Comparison of ENCODE assay signal across 8 cellular contexts in genomic region chr4:113958766-113959540, GRCh38. TPM values are rescaled to one million over a fixed set of nuclear protein-coding genes. Genes with fewer than 3 reads are reported as not detected.
DNase-seq lines count a peak whose midpoint lies in the region; ATAC-seq and TF ChIP-seq lines count a peak whose summit lies in the region.

No MANE protein-coding gene starts in this region.

- H3K27me3 ChIP-seq in thoracic aorta (replicated peaks; ENCODE audit: insufficient read depth) (no peaks in the 10 kb centered on the region), adrenal gland (no peaks in the 10 kb centered on the region)

- DNase-seq in NCI-H2196 (lab: John Stamatoyannopoulos, UW; ENCODE audit: unreplicated experiment) = peak; percentile 28
- no peak for DNase-seq in NCI-H2196 treated with DMSO at 0.1 percent for 48 hours (lab: John Stamatoyannopoulos, UW; ENCODE audit: unreplicated experiment)
- peak; percentile 16 for DNase-seq in OCI-M1 (lab: John Stamatoyannopoulos, UW)
- peak; percentile 90 for DNase-seq in fibroblast of the aortic adventitia (ENCODE audit: low read depth)
- DNase-seq in thoracic aorta (ENCODE audit: low spot score) = no peak
- no peak for DNase-seq in occipital lobe (lab: John Stamatoyannopoulos, UW)
- DNase-seq in adrenal gland = no peak

- H3K4me1 ChIP-seq in thoracic aorta (ENCODE audit: control insufficient read depth in 1 of 2, low read depth in 2 of 2) = peaks cover 10 to 45% of the 10 kb centered on the region in 2 donors
- peaks cover 5 to 7% of the 10 kb centered on the region in 2 donors for H3K4me1 ChIP-seq in adrenal gland (replicated peaks in 1 of 2)

- TF ChIP-seq CTCF in fibroblast of the aortic adventitia (IDR thresholded peaks at IDR 0.05; ENCODE audit: insufficient read depth, low read length) (no peak), thoracic aorta (IDR thresholded peaks at IDR 0.05) (no peak), adrenal gland (IDR thresholded peaks at IDR 0.05) (no peak)

- no peaks in the 10 kb centered on the region for H3K9me3 ChIP-seq in thoracic aorta
- H3K9me3 ChIP-seq in adrenal gland (replicated peaks in 1 of 3) = no peaks in the 10 kb centered on the region

- H3K36me3 ChIP-seq in thoracic aorta (no peaks in the 10 kb centered on the region), adrenal gland (replicated peaks in 1 of 2) (no peaks in the 10 kb centered on the region)

- H3K27ac ChIP-seq in thoracic aorta (peak overlapping the region; percentile 68 to 77), adrenal gland (no peak overlapping the region)

- no peak for TF ChIP-seq POLR2A in adrenal gland (IDR thresholded peaks at IDR 0.05)

- ATAC-seq in thoracic aorta (ENCODE audit: insufficient number of reproducible peaks, low FRiP score, low read depth) (peak; percentile 79), GM18502 (IDR thresholded peaks at IDR 0.05; ENCODE audit: poor library complexity, unreplicated experiment) (no peak)

- H3K4me3 ChIP-seq in fibroblast of the aortic adventitia (ENCODE audit: low read depth, low read length) = peak overlapping the region; percentile 15
- peak overlapping the region; percentile 65 for H3K4me3 ChIP-seq in thoracic aorta
- no peak overlapping the region for H3K4me3 ChIP-seq in adrenal gland

- WGBS in adrenal gland, 4 donors = 60 to 65% (median 62%) methylated on average over 8 of the region's 8 CpGs

- intact Hi-C loops in adrenal gland (cut with DNase I) = no loop called here

RNA-seq across cellular contexts. Expression of gene ARSJ, which starts 20.5 kb away (rescaled TPM):
- total RNA-seq in fibroblast of the aortic adventitia (ENCODE audit: low replicate concordance) (12.4 and 23.8 TPM in 2 replicates), thoracic aorta (10 to 100 TPM; 15.0 to 25.0 TPM), occipital lobe (0.31 TPM), adrenal gland (1 to 10 TPM in 7 of 8 donors, under 1 TPM in 1; 0.60 to 6.1 (median 3.9) TPM)
- 1 to 10 TPM in 1 of 3 donors, under 1 TPM in 2; 0.48 to 2.5 (median 0.81) TPM for polyA plus RNA-seq in adrenal gland

Comparison
In these comparisons a context has a peak if more than half of its experiments do, and no peak if none do; other contexts are left out.
1. DNase-seq: peak in NCI-H2196 (single experiment), OCI-M1 (single experiment) and fibroblast of the aortic adventitia (single experiment); none in NCI-H2196 treated with DMSO at 0.1 percent for 48 hours (single experiment), thoracic aorta (single experiment), occipital lobe (single experiment) and adrenal gland (0 of 7).
2. H3K4me3 ChIP-seq: peak in fibroblast of the aortic adventitia (single experiment) and thoracic aorta (single experiment); none in adrenal gland (0 of 4).
3. H3K27ac ChIP-seq: peak in thoracic aorta (2 of 2); none in adrenal gland (0 of 5).